Comparison of ENCODE assay signal across 9 cellular contexts in the genomic region with DNA sequence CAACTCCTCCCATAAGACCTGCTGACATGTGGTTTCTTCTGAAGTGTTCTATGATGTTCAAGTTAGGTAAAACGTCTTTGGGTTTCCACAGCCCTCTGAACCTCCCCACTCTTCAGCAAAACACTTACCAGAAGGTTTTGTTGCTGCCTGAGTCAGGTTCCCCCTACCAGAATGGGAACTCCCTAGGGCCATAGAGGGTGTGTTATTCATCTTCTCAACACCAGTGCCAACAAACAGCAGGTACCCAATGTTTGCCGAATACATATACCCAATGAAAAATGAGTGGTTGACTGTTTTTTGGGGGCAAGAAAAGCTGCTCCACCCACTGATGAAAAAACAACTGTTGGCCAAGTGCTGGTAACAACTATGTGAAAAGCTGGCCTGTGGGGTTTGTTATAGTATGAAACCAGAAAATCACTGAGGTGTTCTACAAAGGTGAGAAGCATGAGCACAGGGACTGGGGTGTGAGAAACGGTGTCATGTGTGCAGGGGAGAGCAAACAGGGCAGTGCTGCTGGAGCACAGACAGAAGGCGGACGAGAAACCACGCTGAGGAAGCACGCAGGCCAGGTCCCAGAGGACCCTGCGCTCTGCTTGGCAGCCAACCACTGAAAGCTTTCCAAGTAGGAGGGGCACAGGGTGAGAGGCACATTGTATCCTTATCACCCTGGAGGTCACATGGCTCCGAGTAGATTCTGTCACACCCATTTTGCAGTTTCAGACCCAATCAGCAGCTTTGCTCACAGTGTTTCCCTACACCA. TPM values are rescaled to one million over a fixed set of nuclear protein-coding genes. Genes with fewer than 3 reads are reported as not detected.
DNase-seq lines count a peak whose midpoint lies in the region; ATAC-seq, FAIRE-seq and TF ChIP-seq lines count a peak whose summit lies in the region.
"Had no signal": no experiment of that assay in that cellular context is flagged by ENCODE, and none has a peak within 500 bp of the region (broad histone marks: within the 10 kb centered on the region; RNA-seq: fewer than 3 reads in every experiment).

No MANE protein-coding gene starts in this region.

- H3K4me1 ChIP-seq in kidney (ENCODE audit: control insufficient read depth in 1 of 2, insufficient read depth in 1 of 2, low read depth in 1 of 2, low read length in 2 of 2) (no peaks in the 10 kb centered on the region), thyroid gland (peaks cover 22 to 37% of the 10 kb centered on the region in 2 donors), PC-3 (ENCODE audit: insufficient read depth, low read length) (peaks cover 20% of the 10 kb centered on the region)

- WGBS in thyroid gland, 2 donors = 46 to 54% methylated on average over 9 of the region's 9 CpGs

- intact Hi-C loops in kidney (cut with DNase I) (no loop called here), thyroid gland (cut with DNase I) (no loop called here), PC-3 (cut with micrococcal nuclease) (no loop called here)

- H3K4me3 Mint-ChIP-seq in chondrocyte (ENCODE audit: unreplicated experiment) = no peak overlapping the region

- no peaks in the 10 kb centered on the region for H3K9me2 ChIP-seq in PC-3 (replicated peaks; ENCODE audit: low read length)

- ATAC-seq in GM21423 (IDR thresholded peaks at IDR 0.05; ENCODE audit: unreplicated experiment) (peak; percentile 91), PC-3 (no peak)
- ATAC-seq: HCT116 had no signal

- H4K20me1 ChIP-seq in PC-3 (ENCODE audit: low read length) = no peaks in the 10 kb centered on the region

- H3K27me3 Mint-ChIP-seq in chondrocyte (ENCODE audit: low read depth) = peaks cover 10% of the 10 kb centered on the region

- H3K4me1 Mint-ChIP-seq in chondrocyte (ENCODE audit: low read depth) = no peaks in the 10 kb centered on the region

- H3K27ac ChIP-seq in kidney (ENCODE audit: low read depth in 2 of 2, low read length in 2 of 2) (no peak overlapping the region), thyroid gland (no peak overlapping the region), PC-3 (ENCODE audit: low read length) (no peak overlapping the region)

- H3K9me3 ChIP-seq in kidney (ENCODE audit: control insufficient read depth in 1 of 2, low read length in 2 of 2) (no peaks in the 10 kb centered on the region), thyroid gland (no peaks in the 10 kb centered on the region), PC-3 (ENCODE audit: low read length) (no peaks in the 10 kb centered on the region)

- H3K79me2 ChIP-seq in PC-3 (ENCODE audit: low read length) = no peaks in the 10 kb centered on the region

- DNase-seq in GF-D8 (lab: John Stamatoyannopoulos, UW) = peak; percentile 76
- DNase-seq in Jurkat, Clone E6-1 (ENCODE audit: low read depth, low spot score) = peak; percentile 54
- peak; percentile 69 for DNase-seq in activated CD8-positive, alpha-beta memory T cell treated with anti-CD3 and anti-CD28 coated beads, Interleukin-2, amount 50 U/mL, for 48 hours
- peak; percentile 82 for DNase-seq in kidney
- DNase-seq in thyroid gland = peak; percentile 19 to 30
- no peak for DNase-seq in PC-3
- no peak for DNase-seq in chondrocyte (ENCODE audit: low spot score)

- no peak overlapping the region for H3K27ac Mint-ChIP-seq in chondrocyte (ENCODE audit: unreplicated experiment)

- H3K9me3 Mint-ChIP-seq in chondrocyte (ENCODE audit: low read depth) = no peaks in the 10 kb centered on the region

- H3K27me3 ChIP-seq in thyroid gland = no peaks in the 10 kb centered on the region
- H3K27me3 ChIP-seq in PC-3 (ENCODE audit: low read length) = no peaks in the 10 kb centered on the region

- POLR2A ChIA-PET in PC-3 (lab: Charles Lee; ENCODE audit: unreplicated experiment) = no interaction called here

- CTCF ChIA-PET in PC-3 (lab: Charles Lee) = no interaction called here

- TF ChIP-seq CTCF in kidney (IDR thresholded peaks at IDR 0.05; ENCODE audit: borderline replicate concordance, extremely low read depth, insufficient read depth) (no peak), thyroid gland (IDR thresholded peaks at IDR 0.05) (no peak), PC-3 (conservative IDR thresholded peaks at IDR 0.05; ENCODE audit: low read depth, low read length) (no peak), chondrocyte (IDR thresholded peaks at IDR 0.05) (no peak)

- no peak overlapping the region for H3K4me2 ChIP-seq in PC-3 (ENCODE audit: low read length)

- H3K4me3 ChIP-seq in Jurkat, Clone E6-1 (ENCODE audit: low read length) = no peak overlapping the region
- H3K4me3 ChIP-seq in kidney (ENCODE audit: low read length in 2 of 2) = no peak overlapping the region
- no peak overlapping the region for H3K4me3 ChIP-seq in thyroid gland (replicated peaks in 1 of 3)
- H3K4me3 ChIP-seq in PC-3 (ENCODE audit: low read length) = no peak overlapping the region

- no peaks in the 10 kb centered on the region for H3K36me3 ChIP-seq in kidney (ENCODE audit: control insufficient read depth in 1 of 2, insufficient read depth in 2 of 2, low read length in 2 of 2)
- peaks cover 0 to 6% of the 10 kb centered on the region in 2 donors for H3K36me3 ChIP-seq in thyroid gland
- H3K36me3 ChIP-seq in PC-3 (ENCODE audit: low read depth, low read length) = no peaks in the 10 kb centered on the region

- TF ChIP-seq POLR2A in thyroid gland (IDR thresholded peaks at IDR 0.05) = no peak

- BruUV-seq in PC-3 (replicated peaks; lab: Mats Ljungman, UMichigan) = no TSS peak

- H3K9ac ChIP-seq in kidney (ENCODE audit: low read length in 2 of 2) (no peak overlapping the region), PC-3 (ENCODE audit: low read length) (no peak overlapping the region)

- H2AFZ ChIP-seq in PC-3 (ENCODE audit: low read length) = no peak overlapping the region

- no peak for FAIRE-seq in kidney (lab: Jason Lieb, UNC)

- no peaks in the 10 kb centered on the region for H3K36me3 Mint-ChIP-seq in chondrocyte (ENCODE audit: low read depth)

- no peaks in the 10 kb centered on the region for H3F3A ChIP-seq in PC-3 (ENCODE audit: low read length, unreplicated experiment)

RNA-seq across cellular contexts. Expression of gene ATP8A1, which starts 28.8 kb away (rescaled TPM):
- 8.8 TPM for polyA plus RNA-seq in Jurkat, Clone E6-1 (2012; ENCODE audit: insufficient read depth, insufficient read length)
- total RNA-seq in kidney (27.4 TPM), thyroid gland (100 to 1,000 TPM; 191 to 274 (median 245) TPM), PC-3 (2014; rRNA removed) (3.9 and 5.3 TPM in 2 replicates), chondrocyte (0.25 to 0.97 TPM (median 0.26 TPM) in 3 replicates)
- 4.6 TPM for polyA plus RNA-seq in kidney (ENCODE audit: insufficient read depth, low read depth, low replicate concordance)

Comparison
In these comparisons a context has a peak if more than half of its experiments do, and no peak if none do; other contexts are left out.
1. DNase-seq: peak in GF-D8 (single experiment), Jurkat, Clone E6-1 (single experiment), activated CD8-positive, alpha-beta memory T cell treated with anti-CD3 and anti-CD28 coated beads, Interleukin-2, amount 50 U/mL, for 48 hours (single experiment), kidney (single experiment) and thyroid gland (2 of 2); none in PC-3 (single experiment) and chondrocyte (single experiment).